8 cellular contexts compared by ENCODE assay signal in genomic region chr16:15899538-15900100, GRCh38. TPM values are rescaled to one million over a fixed set of nuclear protein-coding genes. Genes with fewer than 3 reads are reported as not detected.
DNase-seq lines count a peak whose midpoint lies in the region; ATAC-seq, FAIRE-seq and TF ChIP-seq lines count a peak whose summit lies in the region.
"Had no signal": no experiment of that assay in that cellular context is flagged by ENCODE, and none has a peak within 500 bp of the region (broad histone marks: within the 10 kb centered on the region; RNA-seq: fewer than 3 reads in every experiment).

No MANE protein-coding gene starts in this region.

- peak; percentile 38 for FAIRE-seq in GM12892 (lab: Jason Lieb, UNC)

- H3K9me3 ChIP-seq in HEK293 (ENCODE audit: control insufficient read depth, insufficient read depth, low read depth, low read length) (no peaks in the 10 kb centered on the region), Peyer's patch (no peaks in the 10 kb centered on the region)

- DNase-seq in GM12892 (ENCODE audit: insufficient read length) (peak; percentile 41), Peyer's patch (peak in 2 of 3 donors; percentile 53 to 80), epithelial cell of proximal tubule (ENCODE audit: low read depth) (peak; percentile 86), medulla oblongata (ENCODE audit: extremely low spot score) (no peak)
- DNase-seq in stimulated activated CD8-positive, alpha-beta memory T cell treated with anti-CD3 and anti-CD28 coated beads, Interleukin-7, amount 100 ng/mL, for 48 hours (ENCODE audit: extremely low read depth in 1 of 2, low read depth in 1 of 2), result peak; percentile 17 to 57

- no peak for ATAC-seq in HG03139 (IDR thresholded peaks at IDR 0.05; ENCODE audit: unreplicated experiment)

- no peaks in the 10 kb centered on the region for H3K27me3 ChIP-seq in Peyer's patch

- H3K4me1 ChIP-seq in HEK293 (ENCODE audit: control insufficient read depth, insufficient read depth, low read length) (0 out of 2 replicates have a peak, but pooled peaks cover 2% of the 10 kb centered on the region), Peyer's patch (no peaks in the 10 kb centered on the region)

- TF ChIP-seq POLR2A in GM12892 (IDR thresholded peaks at IDR 0.05; ENCODE audit: low read depth, low read length), result no peak
- no peak for TF ChIP-seq POLR2A in Peyer's patch (IDR thresholded peaks at IDR 0.05)

- POLR2A ChIA-PET in HEK293 (lab: Yijun Ruan, JAX), result interaction anchor here (0.5 to 2.1 kb wide), 2 partner anchors 11 to 105 kb away, joined by 3 to 18 read pairs; partner anchors contain the start of gene CEP20

- H3K4me3 ChIP-seq in HEK293 (ENCODE audit: low read depth, low read length), result no peak overlapping the region
- no peak overlapping the region for H3K4me3 ChIP-seq in Peyer's patch
- no peak overlapping the region for H3K4me3 ChIP-seq in epithelial cell of proximal tubule (ENCODE audit: low read depth, low read length)

- H3K36me3 ChIP-seq in HEK293 (ENCODE audit: control insufficient read depth in 2 of 2, insufficient read depth in 1 of 2, low read length in 2 of 2), result no peaks in the 10 kb centered on the region
- no peaks in the 10 kb centered on the region for H3K36me3 ChIP-seq in Peyer's patch

- H3K27ac ChIP-seq in HEK293 (ENCODE audit: extremely low read depth, low read depth, low read length), result no peak overlapping the region
- peak overlapping the region in 1 of 4 donors; percentile 28 for H3K27ac ChIP-seq in Peyer's patch

- TF ChIP-seq CTCF in HEK293 (tag by site-specific recombination; IDR thresholded peaks at IDR 0.05) (no peak), Peyer's patch (IDR thresholded peaks at IDR 0.05) (no peak), epithelial cell of proximal tubule (conservative IDR thresholded peaks at IDR 0.05; ENCODE audit: low read depth, low read length) (no peak)

- CTCF ChIA-PET in HEK293 (lab: Yijun Ruan, JAX), result no interaction called here

TF ChIP-seq in HEK293, 187 proteins besides CTCF, POLR2A, EP300 and RAD21:
- TF ChIP-seq ZNF449 (tag by site-specific recombination; IDR thresholded peaks at IDR 0.05) (0 out of 2 replicates have a peak, but pooled peaks have one; percentile 35), ZNF629 (tag by site-specific recombination; IDR thresholded peaks at IDR 0.05) (0 out of 2 replicates have a peak, but pooled peaks have one; percentile 22), KLF1 (tag by site-specific recombination; IDR thresholded peaks at IDR 0.05) (0 out of 2 replicates have a peak, but pooled peaks have one; percentile 46), PRDM1 (tag by site-specific recombination; IDR thresholded peaks at IDR 0.05) (peak; percentile 39; the same call in 1 of the 2 replicates), ZNF221 (tag by site-specific recombination; IDR thresholded peaks at IDR 0.05; ENCODE audit: borderline replicate concordance) (no peak), ZNF394 (tag by site-specific recombination; IDR thresholded peaks at IDR 0.05; ENCODE audit: borderline replicate concordance) (peak; percentile 60; the same call in 1 of the 2 replicates), ZBTB17 (tag by site-specific recombination; IDR thresholded peaks at IDR 0.05) (peak; percentile 83), HOXD13 (CRISPR knock-in tag; IDR thresholded peaks at IDR 0.05; ENCODE audit: borderline replicate concordance) (no peak), ZNF600 (tag by site-specific recombination; IDR thresholded peaks at IDR 0.05) (peak; percentile 79; the same call in 1 of the 2 replicates), BCL6B (tag by site-specific recombination; IDR thresholded peaks at IDR 0.05) (0 out of 2 replicates have a peak, but pooled peaks have one; percentile 15), OSR2 (tag by site-specific recombination; IDR thresholded peaks at IDR 0.05) (peak; percentile 57), ZNF10 (tag by site-specific recombination; IDR thresholded peaks at IDR 0.05) (0 out of 2 replicates have a peak, but pooled peaks have one; percentile 31), KLF7 (tag by site-specific recombination; IDR thresholded peaks at IDR 0.05; ENCODE audit: borderline replicate concordance) (no peak), ZNF366 (tag by site-specific recombination; conservative IDR thresholded peaks at IDR 0.05) (peak; percentile 62), INSM2 (tag by site-specific recombination; IDR thresholded peaks at IDR 0.05) (peak; percentile 19; the same call in 1 of the 2 replicates), SCRT2 (tag by site-specific recombination; IDR thresholded peaks at IDR 0.05) (peak; percentile 67), ZNF280C (tag by site-specific recombination; IDR thresholded peaks at IDR 0.05) (no peak), ZNF624 (tag by site-specific recombination; IDR thresholded peaks at IDR 0.05) (no peak), ZIC2 (tag by site-specific recombination; IDR thresholded peaks at IDR 0.05) (peak; percentile 84)

RNA-seq across cellular contexts. Expression of gene CEP20, which starts 11.2 kb away (rescaled TPM):
- 21.9 TPM for polyA plus RNA-seq in GM12892 (2012; ENCODE audit: missing spikeins)
- total RNA-seq in Peyer's patch, result 10 to 100 TPM; 13.5 to 33.0 (median 17.4) TPM
- 39.1 and 48.6 TPM in 2 replicates for total RNA-seq in epithelial cell of proximal tubule

RNA-seq across cellular contexts. Expression of gene MYH11, which starts 42.8 kb away (rescaled TPM):
- 2.6 TPM for polyA plus RNA-seq in GM12892 (2012; ENCODE audit: missing spikeins)
- total RNA-seq in Peyer's patch (100 to 1,000 TPM in 2 of 4 donors, 10 to 100 TPM in 2; 39.2 to 248 (median 131) TPM), epithelial cell of proximal tubule (not detected in 2 replicates)
- total RNA-seq: T-helper 2 cell treated with Interferon-gamma antibody and Interleukin-4, amounts not matched to agents 100 ng/mL and 5 ng/mL, for 36 hours had no signal

RNA-seq across cellular contexts. Expression of gene ABCC1, which starts 49.8 kb away (rescaled TPM):
- polyA plus RNA-seq in GM12892 (2012; ENCODE audit: missing spikeins), result 22.3 TPM
- total RNA-seq in Peyer's patch (100 to 1,000 TPM in 1 of 4 donors, 10 to 100 TPM in 3; 17.3 to 105 (median 28.3) TPM), epithelial cell of proximal tubule (15.9 and 18.1 TPM in 2 replicates)

Comparison
In these comparisons a context has a peak if more than half of its experiments do, and no peak if none do; other contexts are left out.
1. RNA of gene MYH11, which starts 42.8 kb away (total RNA-seq): 39.2 to 248 TPM in Peyer's patch; not detected in epithelial cell of proximal tubule; every median in the first group is over 10 times any median in the second.